8 cellular contexts compared by ENCODE assay signal in the genomic region with DNA sequence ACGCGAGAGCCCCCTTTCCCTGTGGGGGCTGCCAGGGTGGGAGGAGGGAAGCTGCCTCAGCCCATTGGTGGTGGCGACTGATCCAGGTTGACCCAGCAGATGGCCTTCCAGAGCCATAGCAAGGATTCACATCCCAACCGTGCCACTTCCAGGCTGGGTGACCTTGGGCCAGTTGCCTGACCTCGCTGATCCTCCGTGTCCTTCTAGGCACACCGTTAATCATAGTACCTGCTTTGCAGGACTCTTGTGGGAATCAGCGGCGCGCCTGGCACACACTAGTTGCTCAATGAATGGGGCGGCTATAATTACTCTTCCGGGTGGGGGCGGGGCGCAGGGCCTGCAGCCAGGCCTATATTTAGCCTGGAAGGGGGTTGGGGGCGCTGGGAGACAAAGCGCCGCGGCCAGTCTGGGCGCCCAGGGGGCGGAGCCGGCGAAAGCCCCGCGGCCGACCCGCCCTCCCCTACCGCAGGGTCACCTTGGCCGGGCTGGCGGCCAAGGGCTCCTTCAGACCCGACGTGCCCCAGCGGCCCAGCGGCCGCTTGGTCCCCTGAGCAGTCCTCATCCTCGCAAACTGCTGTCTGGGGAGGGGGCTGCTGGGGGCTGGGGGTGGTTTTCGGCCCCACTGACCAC. TPM values are rescaled to one million over a fixed set of nuclear protein-coding genes. Genes with fewer than 3 reads are reported as not detected.
A peak's percentile ranks its signal among the peaks of the same experiment; 100 is the strongest.
DNase-seq lines count a peak whose midpoint lies in the region; ATAC-seq lines count a peak whose summit lies in the region.

No MANE protein-coding gene starts in this region.

- DNase-seq in AG20443 (ENCODE audit: low spot score): peak; percentile 72
- peak; percentile 45 for DNase-seq in HCEC 1CT
- peak; percentile 46 for DNase-seq in SW480 (ENCODE audit: low spot score)
- DNase-seq in dermis microvascular lymphatic vessel endothelial cell (ENCODE audit: low read depth in 2 of 2): peak; percentile 17 to 63
- DNase-seq in lung microvascular endothelial cell (ENCODE audit: low read depth in 2 of 2): peak; percentile 29 to 57
- no peak for DNase-seq in putamen (ENCODE audit: low spot score)

- no peaks in the 10 kb centered on the region for H3K27me3 Mint-ChIP-seq in stimulated activated naive CD8-positive, alpha-beta T cell treated with anti-CD3 and anti-CD28 coated beads, Interleukin-15, Interleukin-2, amounts not matched to agents 100 ng/mL and 50 ng/mL, for 24 hours

- H3K4me3 Mint-ChIP-seq in stimulated activated naive CD8-positive, alpha-beta T cell treated with anti-CD3 and anti-CD28 coated beads, Interleukin-15, Interleukin-2, amounts not matched to agents 100 ng/mL and 50 ng/mL, for 24 hours: peak overlapping the region; percentile 62

- no peak for ATAC-seq in HG02852 (IDR thresholded peaks at IDR 0.05; ENCODE audit: unreplicated experiment)

- H3K9me3 Mint-ChIP-seq in stimulated activated naive CD8-positive, alpha-beta T cell treated with anti-CD3 and anti-CD28 coated beads, Interleukin-15, Interleukin-2, amounts not matched to agents 100 ng/mL and 50 ng/mL, for 24 hours: no peaks in the 10 kb centered on the region

- no peaks in the 10 kb centered on the region for H3K36me3 Mint-ChIP-seq in stimulated activated naive CD8-positive, alpha-beta T cell treated with anti-CD3 and anti-CD28 coated beads, Interleukin-15, Interleukin-2, amounts not matched to agents 100 ng/mL and 50 ng/mL, for 24 hours (ENCODE audit: low read depth)

- peak overlapping the region; percentile 55 for H3K27ac Mint-ChIP-seq in stimulated activated naive CD8-positive, alpha-beta T cell treated with anti-CD3 and anti-CD28 coated beads, Interleukin-15, Interleukin-2, amounts not matched to agents 100 ng/mL and 50 ng/mL, for 24 hours

- peaks cover 20% of the 10 kb centered on the region for H3K4me1 Mint-ChIP-seq in stimulated activated naive CD8-positive, alpha-beta T cell treated with anti-CD3 and anti-CD28 coated beads, Interleukin-15, Interleukin-2, amounts not matched to agents 100 ng/mL and 50 ng/mL, for 24 hours (ENCODE audit: low read depth)

RNA-seq across cellular contexts. Expression of a gene that starts 5.1 kb away (rescaled TPM):
- total RNA-seq in dermis microvascular lymphatic vessel endothelial cell: not detected in 2 replicates
- total RNA-seq in lung microvascular endothelial cell: not detected in 2 replicates

RNA-seq across cellular contexts. Expression of a gene that starts 8.7 kb away (rescaled TPM):
- total RNA-seq in dermis microvascular lymphatic vessel endothelial cell (0.51 TPM in 2 replicates), lung microvascular endothelial cell (0.44 and 0.99 TPM in 2 replicates)

RNA-seq across cellular contexts. Expression of a gene that starts 9.1 kb away (rescaled TPM):
- total RNA-seq in dermis microvascular lymphatic vessel endothelial cell: not detected in 2 replicates
- total RNA-seq in lung microvascular endothelial cell: not detected in 2 replicates

RNA-seq across cellular contexts. Expression of a gene that starts 30.9 kb away (rescaled TPM):
- total RNA-seq in dermis microvascular lymphatic vessel endothelial cell (under 0.01 TPM in 1 of 2 replicates, not detected in the other), lung microvascular endothelial cell (under 0.01 TPM in 1 of 2 replicates, not detected in the other)

RNA-seq across cellular contexts. Expression of a gene that starts 36.8 kb away (rescaled TPM):
- 33.5 and 38.4 TPM in 2 replicates for total RNA-seq in dermis microvascular lymphatic vessel endothelial cell
- 28.8 and 49.2 TPM in 2 replicates for total RNA-seq in lung microvascular endothelial cell
